In the genomic region with DNA sequence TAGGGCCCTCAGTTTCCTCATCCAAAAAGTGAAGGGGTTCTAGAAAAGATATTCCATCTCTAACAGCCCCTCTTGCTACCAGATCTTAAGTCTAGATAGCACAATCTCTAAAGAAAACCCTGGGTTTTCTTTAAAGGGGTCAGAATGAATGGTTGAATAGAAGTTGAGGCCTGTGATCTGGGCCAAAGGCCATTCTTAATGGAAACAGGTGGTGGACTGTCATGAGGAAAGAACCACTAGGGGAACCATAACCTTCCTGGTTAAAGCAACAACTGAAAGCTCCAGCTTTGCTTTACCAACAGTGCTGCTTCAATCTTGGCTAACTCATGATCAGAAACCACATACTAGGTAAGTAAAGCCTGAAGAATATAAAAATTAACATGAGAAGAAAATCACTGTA, we compare ENCODE assay signal across 1 cellular context.
A peak's percentile ranks its signal among the peaks of the same experiment; 100 is the strongest.
TF ChIP-seq lines count a peak whose summit lies in the region.

No MANE protein-coding gene starts in this region.

TF ChIP-seq in HepG2, 621 proteins besides CTCF, POLR2A, EP300 and RAD21 (continues in another document):
- TF ChIP-seq ZMAT3 (CRISPR knock-in tag; conservative IDR thresholded peaks at IDR 0.05) = no peak
- TF ChIP-seq ZFP62 (CRISPR knock-in tag; IDR thresholded peaks at IDR 0.05) = no peak
- no peak for TF ChIP-seq CENPX (CRISPR knock-in tag; IDR thresholded peaks at IDR 0.05)
- TF ChIP-seq, protein P1, sequence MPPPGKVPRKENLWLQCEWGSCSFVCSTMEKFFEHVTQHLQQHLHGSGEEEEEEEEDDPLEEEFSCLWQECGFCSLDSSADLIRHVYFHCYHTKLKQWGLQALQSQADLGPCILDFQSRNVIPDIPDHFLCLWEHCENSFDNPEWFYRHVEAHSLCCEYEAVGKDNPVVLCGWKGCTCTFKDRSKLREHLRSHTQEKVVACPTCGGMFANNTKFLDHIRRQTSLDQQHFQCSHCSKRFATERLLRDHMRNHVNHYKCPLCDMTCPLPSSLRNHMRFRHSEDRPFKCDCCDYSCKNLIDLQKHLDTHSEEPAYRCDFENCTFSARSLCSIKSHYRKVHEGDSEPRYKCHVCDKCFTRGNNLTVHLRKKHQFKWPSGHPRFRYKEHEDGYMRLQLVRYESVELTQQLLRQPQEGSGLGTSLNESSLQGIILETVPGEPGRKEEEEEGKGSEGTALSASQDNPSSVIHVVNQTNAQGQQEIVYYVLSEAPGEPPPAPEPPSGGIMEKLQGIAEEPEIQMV (CRISPR knock-in tag; IDR thresholded peaks at IDR 0.05; ENCODE audit: low read depth) = no peak
- TF ChIP-seq, protein P2, sequence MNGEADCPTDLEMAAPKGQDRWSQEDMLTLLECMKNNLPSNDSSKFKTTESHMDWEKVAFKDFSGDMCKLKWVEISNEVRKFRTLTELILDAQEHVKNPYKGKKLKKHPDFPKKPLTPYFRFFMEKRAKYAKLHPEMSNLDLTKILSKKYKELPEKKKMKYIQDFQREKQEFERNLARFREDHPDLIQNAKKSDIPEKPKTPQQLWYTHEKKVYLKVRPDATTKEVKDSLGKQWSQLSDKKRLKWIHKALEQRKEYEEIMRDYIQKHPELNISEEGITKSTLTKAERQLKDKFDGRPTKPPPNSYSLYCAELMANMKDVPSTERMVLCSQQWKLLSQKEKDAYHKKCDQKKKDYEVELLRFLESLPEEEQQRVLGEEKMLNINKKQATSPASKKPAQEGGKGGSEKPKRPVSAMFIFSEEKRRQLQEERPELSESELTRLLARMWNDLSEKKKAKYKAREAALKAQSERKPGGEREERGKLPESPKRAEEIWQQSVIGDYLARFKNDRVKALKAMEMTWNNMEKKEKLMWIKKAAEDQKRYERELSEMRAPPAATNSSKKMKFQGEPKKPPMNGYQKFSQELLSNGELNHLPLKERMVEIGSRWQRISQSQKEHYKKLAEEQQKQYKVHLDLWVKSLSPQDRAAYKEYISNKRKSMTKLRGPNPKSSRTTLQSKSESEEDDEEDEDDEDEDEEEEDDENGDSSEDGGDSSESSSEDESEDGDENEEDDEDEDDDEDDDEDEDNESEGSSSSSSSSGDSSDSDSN (CRISPR knock-in tag; IDR thresholded peaks at IDR 0.05) = no peak
- no peak for TF ChIP-seq ATF7-NPFF (CRISPR knock-in tag; IDR thresholded peaks at IDR 0.05; ENCODE audit: low read depth)
- peak; percentile 96 for TF ChIP-seq ZNF644 (CRISPR knock-in tag; IDR thresholded peaks at IDR 0.05; ENCODE audit: low read depth)
- no peak for TF ChIP-seq ZSCAN29 (CRISPR knock-in tag; conservative IDR thresholded peaks at IDR 0.05)
- no peak for TF ChIP-seq ZNF790 (CRISPR knock-in tag; IDR thresholded peaks at IDR 0.05; ENCODE audit: borderline replicate concordance)
- TF ChIP-seq, protein P3, sequence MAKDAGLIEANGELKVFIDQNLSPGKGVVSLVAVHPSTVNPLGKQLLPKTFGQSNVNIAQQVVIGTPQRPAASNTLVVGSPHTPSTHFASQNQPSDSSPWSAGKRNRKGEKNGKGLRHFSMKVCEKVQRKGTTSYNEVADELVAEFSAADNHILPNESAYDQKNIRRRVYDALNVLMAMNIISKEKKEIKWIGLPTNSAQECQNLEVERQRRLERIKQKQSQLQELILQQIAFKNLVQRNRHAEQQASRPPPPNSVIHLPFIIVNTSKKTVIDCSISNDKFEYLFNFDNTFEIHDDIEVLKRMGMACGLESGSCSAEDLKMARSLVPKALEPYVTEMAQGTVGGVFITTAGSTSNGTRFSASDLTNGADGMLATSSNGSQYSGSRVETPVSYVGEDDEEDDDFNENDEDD (CRISPR knock-in tag; IDR thresholded peaks at IDR 0.05; ENCODE audit: borderline replicate concordance) = no peak
- TF ChIP-seq ZNF143 (CRISPR knock-in tag; IDR thresholded peaks at IDR 0.05) = no peak
- TF ChIP-seq, protein P4, sequence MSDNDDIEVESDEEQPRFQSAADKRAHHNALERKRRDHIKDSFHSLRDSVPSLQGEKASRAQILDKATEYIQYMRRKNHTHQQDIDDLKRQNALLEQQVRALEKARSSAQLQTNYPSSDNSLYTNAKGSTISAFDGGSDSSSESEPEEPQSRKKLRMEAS (IDR thresholded peaks at IDR 0.05) = 0 out of 2 replicates have a peak, but pooled peaks have one; percentile 27
- TF ChIP-seq, protein P5, sequence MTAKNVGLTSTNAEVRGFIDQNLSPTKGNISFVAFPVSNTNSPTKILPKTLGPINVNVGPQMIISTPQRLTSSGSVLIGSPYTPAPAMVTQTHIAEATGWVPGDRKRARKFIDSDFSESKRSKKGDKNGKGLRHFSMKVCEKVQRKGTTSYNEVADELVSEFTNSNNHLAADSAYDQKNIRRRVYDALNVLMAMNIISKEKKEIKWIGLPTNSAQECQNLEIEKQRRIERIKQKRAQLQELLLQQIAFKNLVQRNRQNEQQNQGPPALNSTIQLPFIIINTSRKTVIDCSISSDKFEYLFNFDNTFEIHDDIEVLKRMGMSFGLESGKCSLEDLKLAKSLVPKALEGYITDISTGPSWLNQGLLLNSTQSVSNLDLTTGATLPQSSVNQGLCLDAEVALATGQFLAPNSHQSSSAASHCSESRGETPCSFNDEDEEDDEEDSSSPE (CRISPR knock-in tag; IDR thresholded peaks at IDR 0.05) = 0 out of 2 replicates have a peak, but pooled peaks have one; percentile 22
- TF ChIP-seq, protein P6, sequence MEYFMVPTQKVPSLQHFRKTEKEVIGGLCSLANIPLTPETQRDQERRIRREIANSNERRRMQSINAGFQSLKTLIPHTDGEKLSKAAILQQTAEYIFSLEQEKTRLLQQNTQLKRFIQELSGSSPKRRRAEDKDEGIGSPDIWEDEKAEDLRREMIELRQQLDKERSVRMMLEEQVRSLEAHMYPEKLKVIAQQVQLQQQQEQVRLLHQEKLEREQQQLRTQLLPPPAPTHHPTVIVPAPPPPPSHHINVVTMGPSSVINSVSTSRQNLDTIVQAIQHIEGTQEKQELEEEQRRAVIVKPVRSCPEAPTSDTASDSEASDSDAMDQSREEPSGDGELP (IDR thresholded peaks at IDR 0.05; ENCODE audit: borderline replicate concordance, low read depth) = no peak
- TF ChIP-seq, protein P7, sequence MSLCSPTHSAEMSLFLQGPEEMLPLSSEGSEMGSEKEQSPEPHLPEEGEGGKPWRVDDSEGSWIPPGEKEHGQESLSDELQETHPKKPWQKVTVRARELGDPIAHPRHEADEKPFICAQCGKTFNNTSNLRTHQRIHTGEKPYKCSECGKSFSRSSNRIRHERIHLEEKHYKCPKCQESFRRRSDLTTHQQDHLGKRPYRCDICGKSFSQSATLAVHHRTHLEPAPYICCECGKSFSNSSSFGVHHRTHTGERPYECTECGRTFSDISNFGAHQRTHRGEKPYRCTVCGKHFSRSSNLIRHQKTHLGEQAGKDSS (CRISPR knock-in tag; IDR thresholded peaks at IDR 0.05; ENCODE audit: borderline replicate concordance, low read depth) = no peak
- no peak for TF ChIP-seq EEA1 (CRISPR knock-in tag; IDR thresholded peaks at IDR 0.05; ENCODE audit: borderline replicate concordance)
- TF ChIP-seq RBM22 (optimal IDR thresholded peaks at IDR 0.05; ENCODE audit: low read length) = no peak
- no peak for TF ChIP-seq KLF11 (CRISPR knock-in tag; IDR thresholded peaks at IDR 0.05)
- TF ChIP-seq TGIF2 (CRISPR knock-in tag; IDR thresholded peaks at IDR 0.05) = peak; percentile 88
- TF ChIP-seq GABPA (IDR thresholded peaks at IDR 0.05; ENCODE audit: low read depth, low read length) = no peak
- TF ChIP-seq GABPA (CRISPR knock-in tag; IDR thresholded peaks at IDR 0.05; ENCODE audit: low read depth) = no peak
- no peak for TF ChIP-seq NPAS2 (CRISPR knock-in tag; IDR thresholded peaks at IDR 0.05; ENCODE audit: borderline replicate concordance)
- no peak for TF ChIP-seq ZNF225 (CRISPR knock-in tag; IDR thresholded peaks at IDR 0.05)
- TF ChIP-seq ZNF615 (CRISPR knock-in tag; IDR thresholded peaks at IDR 0.05; ENCODE audit: borderline replicate concordance) = no peak
- TF ChIP-seq SNAI1 (CRISPR knock-in tag; IDR thresholded peaks at IDR 0.05; ENCODE audit: borderline replicate concordance) = no peak
- TF ChIP-seq SAP130 (CRISPR knock-in tag; IDR thresholded peaks at IDR 0.05; ENCODE audit: low read depth) = peak; percentile 31; the same call in 1 of the 2 replicates
- no peak for TF ChIP-seq BRD4 (CRISPR knock-in tag; IDR thresholded peaks at IDR 0.05)
- TF ChIP-seq YEATS2 (CRISPR knock-in tag; IDR thresholded peaks at IDR 0.05; ENCODE audit: borderline replicate concordance) = no peak
- no peak for TF ChIP-seq ZNF773 (CRISPR knock-in tag; IDR thresholded peaks at IDR 0.05; ENCODE audit: borderline replicate concordance)
- TF ChIP-seq ZNF792 (CRISPR knock-in tag; IDR thresholded peaks at IDR 0.05) = no peak
- no peak for TF ChIP-seq IRF2 (CRISPR knock-in tag; IDR thresholded peaks at IDR 0.05)
- no peak for TF ChIP-seq KDM5B (CRISPR knock-in tag; IDR thresholded peaks at IDR 0.05; ENCODE audit: borderline replicate concordance)
- TF ChIP-seq, protein P8, sequence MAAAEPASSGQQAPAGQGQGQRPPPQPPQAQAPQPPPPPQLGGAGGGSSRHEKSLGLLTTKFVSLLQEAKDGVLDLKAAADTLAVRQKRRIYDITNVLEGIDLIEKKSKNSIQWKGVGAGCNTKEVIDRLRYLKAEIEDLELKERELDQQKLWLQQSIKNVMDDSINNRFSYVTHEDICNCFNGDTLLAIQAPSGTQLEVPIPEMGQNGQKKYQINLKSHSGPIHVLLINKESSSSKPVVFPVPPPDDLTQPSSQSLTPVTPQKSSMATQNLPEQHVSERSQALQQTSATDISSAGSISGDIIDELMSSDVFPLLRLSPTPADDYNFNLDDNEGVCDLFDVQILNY (CRISPR knock-in tag; conservative IDR thresholded peaks at IDR 0.05) = no peak
- TF ChIP-seq, protein P9, sequence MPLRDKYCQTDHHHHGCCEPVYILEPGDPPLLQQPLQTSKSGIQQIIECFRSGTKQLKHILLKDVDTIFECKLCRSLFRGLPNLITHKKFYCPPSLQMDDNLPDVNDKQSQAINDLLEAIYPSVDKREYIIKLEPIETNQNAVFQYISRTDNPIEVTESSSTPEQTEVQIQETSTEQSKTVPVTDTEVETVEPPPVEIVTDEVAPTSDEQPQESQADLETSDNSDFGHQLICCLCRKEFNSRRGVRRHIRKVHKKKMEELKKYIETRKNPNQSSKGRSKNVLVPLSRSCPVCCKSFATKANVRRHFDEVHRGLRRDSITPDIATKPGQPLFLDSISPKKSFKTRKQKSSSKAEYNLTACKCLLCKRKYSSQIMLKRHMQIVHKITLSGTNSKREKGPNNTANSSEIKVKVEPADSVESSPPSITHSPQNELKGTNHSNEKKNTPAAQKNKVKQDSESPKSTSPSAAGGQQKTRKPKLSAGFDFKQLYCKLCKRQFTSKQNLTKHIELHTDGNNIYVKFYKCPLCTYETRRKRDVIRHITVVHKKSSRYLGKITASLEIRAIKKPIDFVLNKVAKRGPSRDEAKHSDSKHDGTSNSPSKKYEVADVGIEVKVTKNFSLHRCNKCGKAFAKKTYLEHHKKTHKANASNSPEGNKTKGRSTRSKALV (CRISPR knock-in tag; IDR thresholded peaks at IDR 0.05) = 0 out of 2 replicates have a peak, but pooled peaks have one; percentile 14
- no peak for TF ChIP-seq ZNF263 (CRISPR knock-in tag; IDR thresholded peaks at IDR 0.05)
- peak; percentile 33 for TF ChIP-seq STAG1 (CRISPR knock-in tag; IDR thresholded peaks at IDR 0.05)
- no peak for TF ChIP-seq ZSCAN12 (CRISPR knock-in tag; IDR thresholded peaks at IDR 0.05)
- TF ChIP-seq ZNF570 (CRISPR knock-in tag; IDR thresholded peaks at IDR 0.05; ENCODE audit: borderline replicate concordance) = no peak
- TF ChIP-seq, protein P10, sequence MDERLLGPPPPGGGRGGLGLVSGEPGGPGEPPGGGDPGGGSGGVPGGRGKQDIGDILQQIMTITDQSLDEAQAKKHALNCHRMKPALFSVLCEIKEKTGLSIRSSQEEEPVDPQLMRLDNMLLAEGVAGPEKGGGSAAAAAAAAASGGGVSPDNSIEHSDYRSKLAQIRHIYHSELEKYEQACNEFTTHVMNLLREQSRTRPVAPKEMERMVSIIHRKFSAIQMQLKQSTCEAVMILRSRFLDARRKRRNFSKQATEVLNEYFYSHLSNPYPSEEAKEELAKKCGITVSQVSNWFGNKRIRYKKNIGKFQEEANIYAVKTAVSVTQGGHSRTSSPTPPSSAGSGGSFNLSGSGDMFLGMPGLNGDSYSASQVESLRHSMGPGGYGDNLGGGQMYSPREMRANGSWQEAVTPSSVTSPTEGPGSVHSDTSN (CRISPR knock-in tag; IDR thresholded peaks at IDR 0.05) = no peak
- TF ChIP-seq MIER2 (CRISPR knock-in tag; IDR thresholded peaks at IDR 0.05) = no peak
- TF ChIP-seq HOXA3 (CRISPR knock-in tag; IDR thresholded peaks at IDR 0.05) = no peak
- no peak for TF ChIP-seq ZFP36 (IDR thresholded peaks at IDR 0.05; ENCODE audit: borderline replicate concordance, low read depth, low read length, partially characterized antibody)
- peak; percentile 71; the same call in 1 of the 2 replicates for TF ChIP-seq EHMT2 (IDR thresholded peaks at IDR 0.05; ENCODE audit: borderline replicate concordance, low read depth, low read length)
- TF ChIP-seq, protein P11, sequence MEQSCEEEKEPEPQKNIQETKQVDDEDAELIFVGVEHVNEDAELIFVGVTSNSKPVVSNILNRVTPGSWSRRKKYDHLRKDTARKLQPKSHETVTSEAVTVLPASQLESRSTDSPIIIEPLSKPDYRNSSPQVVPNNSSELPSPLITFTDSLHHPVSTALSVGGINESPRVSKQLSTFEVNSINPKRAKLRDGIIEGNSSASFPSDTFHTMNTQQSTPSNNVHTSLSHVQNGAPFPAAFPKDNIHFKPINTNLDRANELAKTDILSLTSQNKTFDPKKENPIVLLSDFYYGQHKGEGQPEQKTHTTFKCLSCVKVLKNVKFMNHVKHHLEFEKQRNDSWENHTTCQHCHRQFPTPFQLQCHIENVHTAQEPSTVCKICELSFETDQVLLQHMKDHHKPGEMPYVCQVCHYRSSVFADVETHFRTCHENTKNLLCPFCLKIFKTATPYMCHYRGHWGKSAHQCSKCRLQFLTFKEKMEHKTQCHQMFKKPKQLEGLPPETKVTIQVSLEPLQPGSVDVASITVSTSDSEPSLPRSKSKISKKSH (CRISPR knock-in tag; IDR thresholded peaks at IDR 0.05; ENCODE audit: borderline replicate concordance) = no peak
- TF ChIP-seq ZNF777 (CRISPR knock-in tag; IDR thresholded peaks at IDR 0.05) = no peak
- TF ChIP-seq HNF4A (CRISPR knock-in tag; IDR thresholded peaks at IDR 0.05) = peak; percentile 36; the same call in 1 of the 2 replicates
- no peak for TF ChIP-seq MLLT10 (CRISPR knock-in tag; IDR thresholded peaks at IDR 0.05)
- TF ChIP-seq, protein P12, sequence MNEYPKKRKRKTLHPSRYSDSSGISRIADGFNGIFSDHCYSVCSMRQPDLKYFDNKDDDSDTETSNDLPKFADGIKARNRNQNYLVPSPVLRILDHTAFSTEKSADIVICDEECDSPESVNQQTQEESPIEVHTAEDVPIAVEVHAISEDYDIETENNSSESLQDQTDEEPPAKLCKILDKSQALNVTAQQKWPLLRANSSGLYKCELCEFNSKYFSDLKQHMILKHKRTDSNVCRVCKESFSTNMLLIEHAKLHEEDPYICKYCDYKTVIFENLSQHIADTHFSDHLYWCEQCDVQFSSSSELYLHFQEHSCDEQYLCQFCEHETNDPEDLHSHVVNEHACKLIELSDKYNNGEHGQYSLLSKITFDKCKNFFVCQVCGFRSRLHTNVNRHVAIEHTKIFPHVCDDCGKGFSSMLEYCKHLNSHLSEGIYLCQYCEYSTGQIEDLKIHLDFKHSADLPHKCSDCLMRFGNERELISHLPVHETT (CRISPR knock-in tag; conservative IDR thresholded peaks at IDR 0.05) = no peak
- TF ChIP-seq ZFP41 (CRISPR knock-in tag; IDR thresholded peaks at IDR 0.05; ENCODE audit: borderline replicate concordance) = no peak
- 0 out of 2 replicates have a peak, but pooled peaks have one; percentile 22 for TF ChIP-seq ZNF317 (CRISPR knock-in tag; IDR thresholded peaks at IDR 0.05)
- TF ChIP-seq ZNF510 (CRISPR knock-in tag; IDR thresholded peaks at IDR 0.05; ENCODE audit: low read depth) = no peak
- no peak for TF ChIP-seq RFX5 (IDR thresholded peaks at IDR 0.05; ENCODE audit: low read depth, low read length)
- TF ChIP-seq ISL2 (CRISPR knock-in tag; IDR thresholded peaks at IDR 0.05) = no peak
- no peak for TF ChIP-seq ZNF552 (CRISPR knock-in tag; IDR thresholded peaks at IDR 0.05; ENCODE audit: borderline replicate concordance)
- no peak for TF ChIP-seq ZSCAN30 (CRISPR knock-in tag; IDR thresholded peaks at IDR 0.05)
- TF ChIP-seq MAF1 (CRISPR knock-in tag; IDR thresholded peaks at IDR 0.05; ENCODE audit: borderline replicate concordance) = no peak
